28 cellular contexts compared by ENCODE assay signal in the genomic region with DNA sequence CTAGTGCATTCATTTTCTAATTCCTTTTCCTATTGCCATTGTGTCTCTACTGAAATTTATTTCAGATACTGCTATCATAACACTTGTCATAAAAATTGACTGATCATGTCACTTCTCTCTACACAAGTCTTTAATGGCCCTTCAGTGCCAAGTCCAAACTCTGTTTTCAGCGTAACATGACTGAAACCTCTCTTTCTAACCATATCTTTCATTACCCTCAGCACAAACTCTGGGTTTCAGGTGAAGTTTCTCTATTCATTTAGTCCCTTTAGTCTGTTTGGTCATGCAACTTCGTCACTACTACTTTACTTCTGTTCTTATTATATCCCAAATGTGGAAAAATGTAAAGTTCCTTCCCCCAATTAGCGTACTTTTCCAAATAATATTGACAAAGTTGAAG.
DNase-seq lines count a peak whose midpoint lies in the region; ATAC-seq and TF ChIP-seq lines count a peak whose summit lies in the region.
"Had no signal": no experiment of that assay in that cellular context is flagged by ENCODE, and none has a peak within 500 bp of the region (broad histone marks: within the 10 kb centered on the region; RNA-seq: fewer than 3 reads in every experiment).

No MANE protein-coding gene starts in this region.

- H3K4me3 ChIP-seq in sigmoid colon = no peak overlapping the region
- H3K4me3 ChIP-seq: ascending aorta, cardiac muscle cell, coronary artery, SK-N-MC, thyroid gland had no signal

- H3K27me3 ChIP-seq in sigmoid colon = no peaks in the 10 kb centered on the region
- H3K27me3 ChIP-seq: ascending aorta, thyroid gland had no signal

- WGBS in sigmoid colon, 2 donors = 78 to 86% methylated on average over 3 of the region's 3 CpGs

- no peak for TF ChIP-seq EP300 in sigmoid colon (IDR thresholded peaks at IDR 0.05)

- DNase-seq in sigmoid colon (no peak), left colon (no peak), HPDE6-E6E7 (ENCODE audit: extremely low spot score) (no peak)
- DNase-seq: activated CD4-positive, alpha-beta memory T cell treated with anti-CD3 and anti-CD28 coated beads for 36 hours; activated CD4-positive, CD25-positive, alpha-beta regulatory T cell treated with anti-CD3 and anti-CD28 coated beads, Interleukin-2, amount 50 U/mL, for 72 hours; activated CD8-positive, alpha-beta memory T cell treated with anti-CD3 and anti-CD28 coated beads, Interleukin-2, amount 50 U/mL, for 4 hours; CD4-positive, alpha-beta memory T cell; effector memory CD4-positive, alpha-beta T cell; EL; erythroblast; foreskin fibroblast; head of caudate nucleus; natural killer cell; NCI-H1417 treated with DMSO at 0.1 percent for 48 hours; NCI-H2081 treated with DMSO at 0.1 percent for 48 hours; NCI-H82; T-helper 17 cell; thyroid gland had no signal

- no peak for TF ChIP-seq POLR2A in sigmoid colon (IDR thresholded peaks at IDR 0.05)

- ATAC-seq in GM18517 (IDR thresholded peaks at IDR 0.05; ENCODE audit: unreplicated experiment) (peak; percentile 66), GM19397 (IDR thresholded peaks at IDR 0.05; ENCODE audit: unreplicated experiment) (peak; percentile 50), HG02623 (IDR thresholded peaks at IDR 0.05; ENCODE audit: unreplicated experiment) (peak; percentile 46), HG03521 (IDR thresholded peaks at IDR 0.05; ENCODE audit: unreplicated experiment) (peak; percentile 61), left colon (no peak), HG02610 (IDR thresholded peaks at IDR 0.05; ENCODE audit: unreplicated experiment) (no peak)
- ATAC-seq: HCT116, natural killer cell, T-helper 17 cell had no signal

- no peaks in the 10 kb centered on the region for H3K36me3 ChIP-seq in sigmoid colon
- H3K36me3 ChIP-seq: ascending aorta, cardiac muscle cell, thyroid gland had no signal

- intact Hi-C loops in sigmoid colon (cut with DNase I) = no loop called here
- intact Hi-C loops in left colon (cut with DNase I, micrococcal nuclease) = no loop called here

- no peaks in the 10 kb centered on the region for H3K4me1 ChIP-seq in sigmoid colon
- H3K4me1 ChIP-seq: thyroid gland had no signal

- no peak overlapping the region for H3K27ac ChIP-seq in sigmoid colon
- H3K27ac ChIP-seq: ascending aorta, cardiac muscle cell, coronary artery, SK-N-MC, thyroid gland had no signal

- H3K9me3 ChIP-seq in sigmoid colon = no peaks in the 10 kb centered on the region
- H3K9me3 ChIP-seq: ascending aorta, thyroid gland had no signal

- TF ChIP-seq CTCF in sigmoid colon (IDR thresholded peaks at IDR 0.05) = no peak

Comparison
In these comparisons a context has a peak if more than half of its experiments do, and no peak if none do; other contexts are left out.
1. ATAC-seq: peak in GM18517 (single experiment), GM19397 (single experiment), HG02623 (single experiment) and HG03521 (single experiment); none in left colon (single experiment) and HG02610 (single experiment).